25 cellular contexts compared by ENCODE assay signal in genomic region chr3:82143661-82144405, GRCh38.
DNase-seq lines count a peak whose midpoint lies in the region; ATAC-seq and TF ChIP-seq lines count a peak whose summit lies in the region.
"Had no signal": no experiment of that assay in that cellular context is flagged by ENCODE, and none has a peak within 500 bp of the region (broad histone marks: within the 10 kb centered on the region; RNA-seq: fewer than 3 reads in every experiment).

No MANE protein-coding gene starts in this region.

- ATAC-seq in GM19351 (IDR thresholded peaks at IDR 0.05; ENCODE audit: unreplicated experiment): no peak
- ATAC-seq: activated CD4-positive, alpha-beta T cell treated with anti-CD3 and anti-CD28 coated beads for 36 hours; activated CD8-positive, alpha-beta T cell treated with anti-CD3 and anti-CD28 coated beads for 36 hours; heart left ventricle; left ventricle myocardium superior; Panc1 had no signal

- H3K9me3 ChIP-seq in smooth muscle cell (replicated peaks; ENCODE audit: low read depth): no peaks in the 10 kb centered on the region
- H3K9me3 ChIP-seq: neutrophil, right lobe of liver, thyroid gland, uterus had no signal

- no peak for TF ChIP-seq CTCF in smooth muscle cell (IDR thresholded peaks at IDR 0.05; ENCODE audit: borderline replicate concordance, insufficient read depth, poor library complexity, severe bottlenecking)

- H3F3A ChIP-seq in smooth muscle cell (ENCODE audit: low read depth): no peaks in the 10 kb centered on the region

- no peaks in the 10 kb centered on the region for H3K79me2 ChIP-seq in smooth muscle cell (ENCODE audit: low read depth)

- DNase-seq in NCI-H748 (lab: John Stamatoyannopoulos, UW; ENCODE audit: unreplicated experiment) (peak; percentile 7), NCI-H748 treated with DMSO at 0.1 percent for 48 hours (lab: John Stamatoyannopoulos, UW) (no peak), OCI-M1 (lab: John Stamatoyannopoulos, UW) (peak; percentile 5), epithelial cell of prostate (ENCODE audit: low read depth, low spot score) (peak; percentile 76), renal cortical epithelial cell (ENCODE audit: low read depth) (peak; percentile 29), smooth muscle cell (lab: John Stamatoyannopoulos, UW; ENCODE audit: unreplicated experiment) (no peak)
- no peak for DNase-seq in stimulated activated CD4-positive, alpha-beta T cell treated with anti-CD3 and anti-CD28 coated beads, Interleukin-4, amount 100 ng/mL, for 1 hour
- DNase-seq: activated CD4-positive, alpha-beta T cell treated with anti-CD3 and anti-CD28 coated beads for 36 hours; activated CD8-positive, alpha-beta T cell treated with anti-CD3 and anti-CD28 coated beads for 36 hours; activated naive CD4-positive, alpha-beta T cell treated with anti-CD3 and anti-CD28 coated beads, Interleukin-2, amount 50 U/mL, for 16 hours; brain microvascular endothelial cell; HCEC 1CT; heart left ventricle; Kasumi-1; kidney; left ventricle myocardium superior; NCI-H1694; NCI-H510A treated with DMSO at 0.1 percent for 48 hours; right lobe of liver; SIG-M5; thyroid gland; uterus had no signal

- WGBS in smooth muscle cell (ENCODE audit: low lambda C conversion rate): 91% methylated on average over 3 of the region's 3 CpGs

- no peaks in the 10 kb centered on the region for H3K27me3 ChIP-seq in smooth muscle cell (ENCODE audit: low read depth)
- H3K27me3 ChIP-seq: brain microvascular endothelial cell, heart left ventricle, neutrophil, right lobe of liver, thyroid gland, uterus had no signal

- H3K4me3 ChIP-seq in smooth muscle cell: no peak overlapping the region
- H3K4me3 ChIP-seq: heart left ventricle, right lobe of liver, thyroid gland, uterus had no signal

- H3K4me2 ChIP-seq in smooth muscle cell: no peak overlapping the region

- no peaks in the 10 kb centered on the region for H3K36me3 ChIP-seq in smooth muscle cell (ENCODE audit: low read depth)
- H3K36me3 ChIP-seq: brain microvascular endothelial cell, heart left ventricle, neutrophil, right lobe of liver, thyroid gland, uterus had no signal

- no peaks in the 10 kb centered on the region for H3K4me1 ChIP-seq in smooth muscle cell (ENCODE audit: low read depth)
- H3K4me1 ChIP-seq: heart left ventricle, right lobe of liver, thyroid gland, uterus had no signal

- H4K20me1 ChIP-seq in smooth muscle cell (ENCODE audit: low read depth): no peaks in the 10 kb centered on the region

- no peak overlapping the region for H2AFZ ChIP-seq in smooth muscle cell (ENCODE audit: low read depth)

- H3K9ac ChIP-seq in smooth muscle cell (ENCODE audit: low read depth): no peak overlapping the region

- H3K27ac ChIP-seq in epithelial cell of prostate (peak overlapping the region; percentile 77), smooth muscle cell (ENCODE audit: low read depth) (no peak overlapping the region)
- H3K27ac ChIP-seq: brain microvascular endothelial cell, heart left ventricle, neutrophil, right lobe of liver, thyroid gland, uterus had no signal

Comparison
In these comparisons a context has a peak if more than half of its experiments do, and no peak if none do; other contexts are left out.
1. DNase-seq: peak in NCI-H748 (single experiment), OCI-M1 (single experiment), epithelial cell of prostate (single experiment) and renal cortical epithelial cell (single experiment); none in NCI-H748 treated with DMSO at 0.1 percent for 48 hours (single experiment), smooth muscle cell (single experiment) and stimulated activated CD4-positive, alpha-beta T cell treated with anti-CD3 and anti-CD28 coated beads, Interleukin-4, amount 100 ng/mL, for 1 hour (single experiment).